Comparison of ENCODE assay signal across 14 cellular contexts in the genomic region with DNA sequence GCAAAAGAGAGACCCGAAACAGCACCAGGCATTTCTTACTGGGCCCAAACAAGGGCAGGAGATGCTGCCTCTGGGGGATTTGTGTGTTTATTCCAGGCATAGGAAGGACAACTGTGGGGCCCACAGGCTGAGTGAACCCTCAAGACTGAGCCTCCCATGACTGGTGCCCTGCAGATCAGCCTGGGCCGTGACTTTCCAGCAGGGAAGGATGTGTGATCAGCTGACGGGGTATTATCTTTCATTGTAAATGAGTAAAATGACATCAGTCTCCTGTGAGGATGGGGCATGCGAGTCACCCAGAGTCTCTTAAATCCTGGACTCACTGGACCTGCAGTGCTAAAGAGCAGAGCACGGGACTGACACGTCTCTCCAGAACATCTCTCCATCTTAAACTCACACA. TPM values are rescaled to one million over a fixed set of nuclear protein-coding genes. Genes with fewer than 3 reads are reported as not detected.
A peak's percentile ranks its signal among the peaks of the same experiment; 100 is the strongest.
DNase-seq lines count a peak whose midpoint lies in the region; ATAC-seq and TF ChIP-seq lines count a peak whose summit lies in the region.
"Had no signal": no experiment of that assay in that cellular context is flagged by ENCODE, and none has a peak within 500 bp of the region (broad histone marks: within the 10 kb centered on the region; RNA-seq: fewer than 3 reads in every experiment).

No MANE protein-coding gene starts in this region.

- H3K36me3 ChIP-seq in mesendoderm (ENCODE audit: control insufficient read depth, insufficient read depth, low read length): no peaks in the 10 kb centered on the region
- H3K36me3 ChIP-seq: ovary had no signal

- H3K4me3 Mint-ChIP-seq in brain: peak overlapping the region in 4 of 5 experiments; percentile 1 to 78 (median 26)
- H3K4me3 Mint-ChIP-seq: activated CD8-positive, alpha-beta memory T cell treated with anti-CD3 and anti-CD28 coated beads, Interleukin-2, amount 10 ng/mL, durations not matched to agents 7 days and 5 days had no signal

- H3K27ac ChIP-seq in mesendoderm (ENCODE audit: low read depth, low read length): no peak overlapping the region
- H3K27ac ChIP-seq: ovary had no signal

- peaks cover 5% of the 10 kb centered on the region for H3K79me2 ChIP-seq in mesendoderm (ENCODE audit: control insufficient read depth, insufficient read depth, low read length)

- H3K79me1 ChIP-seq in mesendoderm (ENCODE audit: low read length): peaks cover 3% of the 10 kb centered on the region

- no peak overlapping the region for H3K4ac ChIP-seq in mesendoderm (ENCODE audit: low read depth, low read length)

- no peak for ATAC-seq in HG02759 (IDR thresholded peaks at IDR 0.05; ENCODE audit: unreplicated experiment)
- ATAC-seq: activated CD8-positive, alpha-beta memory T cell treated with anti-CD3 and anti-CD28 coated beads, Interleukin-2, amount 10 ng/mL, durations not matched to agents 7 days and 5 days had no signal

- peaks cover 28% of the 10 kb centered on the region for H3K4me1 Mint-ChIP-seq in brain

- no peak overlapping the region for H2BK120ac ChIP-seq in mesendoderm (ENCODE audit: low read depth, low read length)

- no peak overlapping the region for H3K18ac ChIP-seq in mesendoderm (ENCODE audit: low read length)

- peaks cover 33% of the 10 kb centered on the region for H3K27me3 Mint-ChIP-seq in brain

- H3K9ac ChIP-seq in mesendoderm (ENCODE audit: low read length): peak overlapping the region; percentile 8

- peak; percentile 26 for DNase-seq in Caki2 (ENCODE audit: low read depth)
- peak; percentile 78 for DNase-seq in M059J (ENCODE audit: low read depth)
- peak; percentile 80 for DNase-seq in mesendoderm
- DNase-seq in NCI-H1092 (lab: John Stamatoyannopoulos, UW): no peak
- DNase-seq in stimulated activated CD4-positive, alpha-beta T cell treated with anti-CD3 and anti-CD28 coated beads, Interleukin-4, amount 100 ng/mL, for 24 hours: no peak
- no peak for DNase-seq in head of caudate nucleus
- DNase-seq: activated CD8-positive, alpha-beta memory T cell treated with anti-CD3 and anti-CD28 coated beads, Interleukin-2, amount 10 ng/mL, durations not matched to agents 7 days and 5 days; anterior cingulate cortex; CD4-positive, CD25-positive, alpha-beta regulatory T cell; kidney glomerular epithelial cell; NK-92 treated with Interleukin-12 subunit alpha and Interleukin-12 subunit beta, amount 100 ng/mL, for 24 hours; ovary had no signal

- no CpG with 5 or more reads among the region's 6 CpGs for WGBS in mesendoderm (ENCODE audit: extremely low coverage, insufficient coverage, low lambda C conversion rate)

- H3K27me3 ChIP-seq in mesendoderm (ENCODE audit: insufficient read depth, low read length, poor library complexity): no peaks in the 10 kb centered on the region
- H3K27me3 ChIP-seq: ovary had no signal

- no peak overlapping the region for H2BK15ac ChIP-seq in mesendoderm (replicated peaks; ENCODE audit: low read depth)

- no peak overlapping the region for H3K4me3 ChIP-seq in mesendoderm (ENCODE audit: low read length)
- H3K4me3 ChIP-seq: ovary had no signal

- H3K4me2 ChIP-seq in mesendoderm (ENCODE audit: low read length): no peak overlapping the region

- no peak overlapping the region for H3K23ac ChIP-seq in mesendoderm (ENCODE audit: low read length)

- no peak overlapping the region for H2BK5ac ChIP-seq in mesendoderm (ENCODE audit: low read length)

- intact Hi-C loops in head of caudate nucleus (cut with DNase I): no loop called here

- peak overlapping the region in 3 of 5 experiments; percentile 44 to 84 (median 74) for H3K27ac Mint-ChIP-seq in brain
- H3K27ac Mint-ChIP-seq: activated CD8-positive, alpha-beta memory T cell treated with anti-CD3 and anti-CD28 coated beads, Interleukin-2, amount 10 ng/mL, durations not matched to agents 7 days and 5 days had no signal

- H3K9me3 Mint-ChIP-seq in brain: peaks cover 0 to 5% (median 0%) of the 10 kb centered on the region in 5 experiments

- no peaks in the 10 kb centered on the region for H3K36me3 Mint-ChIP-seq in brain
- H3K36me3 Mint-ChIP-seq: activated CD8-positive, alpha-beta memory T cell treated with anti-CD3 and anti-CD28 coated beads, Interleukin-2, amount 10 ng/mL, durations not matched to agents 7 days and 5 days; CD4-positive, CD25-positive, alpha-beta regulatory T cell had no signal

- no peak overlapping the region for H4K5ac ChIP-seq in mesendoderm (ENCODE audit: low read length)

- H3K4me1 ChIP-seq in mesendoderm (ENCODE audit: control insufficient read depth, low read depth, low read length): peaks cover 9% of the 10 kb centered on the region

- no peak overlapping the region for H2AK5ac ChIP-seq in mesendoderm (ENCODE audit: low read length)

- no peak for TF ChIP-seq CTCF in brain (conservative IDR thresholded peaks at IDR 0.05)

- in situ Hi-C loops in Caki2 (cut with HindIII; ENCODE audit: low pct_unique_long_range_greater_than_20kb, low sequenced_read_pairs): no loop called here

- no peak overlapping the region for H4K8ac ChIP-seq in mesendoderm (ENCODE audit: low read depth, low read length)

- H3K56ac ChIP-seq in mesendoderm (ENCODE audit: low read length): no peak overlapping the region

RNA-seq across cellular contexts. Expression of gene TEAD3, which starts 3.9 kb away (rescaled TPM):
- 2.3 and 5.6 TPM in 2 replicates for total RNA-seq in Caki2 (2014; rRNA removed; shearing (Covaris generic); ENCODE audit: low replicate concordance)
- total RNA-seq in M059J (2014; rRNA removed; shearing (Covaris generic)): 14.9 and 19.1 TPM in 2 replicates
- 8.9 TPM for polyA plus RNA-seq in brain (ENCODE audit: insufficient read depth, low read depth, low replicate concordance)
- polyA plus RNA-seq in mesendoderm (2013, experiment 1 of 2): 37.1 TPM
- polyA plus RNA-seq in mesendoderm (2013, experiment 2 of 2): 36.3 TPM
- total RNA-seq: CD4-positive, CD25-positive, alpha-beta regulatory T cell had no signal

RNA-seq across cellular contexts. Expression of gene TULP1, which starts 11.9 kb away (rescaled TPM):
- not detected in 2 replicates for total RNA-seq in Caki2 (2014; rRNA removed; shearing (Covaris generic); ENCODE audit: low replicate concordance)
- not detected in 2 replicates for total RNA-seq in M059J (2014; rRNA removed; shearing (Covaris generic))
- polyA plus RNA-seq in brain (ENCODE audit: insufficient read depth, low read depth, low replicate concordance): not detected
- polyA plus RNA-seq in mesendoderm (2013, experiment 1 of 2): 2.2 TPM
- polyA plus RNA-seq in mesendoderm (2013, experiment 2 of 2): 2.8 TPM
- total RNA-seq: activated CD8-positive, alpha-beta memory T cell treated with anti-CD3 and anti-CD28 coated beads, Interleukin-2, amount 10 ng/mL, durations not matched to agents 7 days and 5 days; CD4-positive, CD25-positive, alpha-beta regulatory T cell had no signal
- polyA plus RNA-seq: CD4-positive, CD25-positive, alpha-beta regulatory T cell had no signal

RNA-seq across cellular contexts. Expression of gene RPL10A, which starts 32.6 kb away (rescaled TPM):
- total RNA-seq in Caki2 (2014; rRNA removed; shearing (Covaris generic); ENCODE audit: low replicate concordance): 2,032 and 2,052 TPM in 2 replicates
- 778 and 785 TPM in 2 replicates for total RNA-seq in M059J (2014; rRNA removed; shearing (Covaris generic))
- 1,660 TPM for polyA plus RNA-seq in brain (ENCODE audit: insufficient read depth, low read depth, low replicate concordance)
- polyA plus RNA-seq in mesendoderm (2013, experiment 1 of 2): 2,328 TPM
- 2,329 TPM for polyA plus RNA-seq in mesendoderm (2013, experiment 2 of 2)

RNA-seq across cellular contexts. Expression of gene FANCE, which starts 48.6 kb away (rescaled TPM):
- total RNA-seq in Caki2 (2014; rRNA removed; shearing (Covaris generic); ENCODE audit: low replicate concordance): 11.1 and 14.5 TPM in 2 replicates
- total RNA-seq in M059J (2014; rRNA removed; shearing (Covaris generic)): 9.2 and 12.9 TPM in 2 replicates
- polyA plus RNA-seq in brain (ENCODE audit: insufficient read depth, low read depth, low replicate concordance): 20.9 TPM
- 6.7 TPM for polyA plus RNA-seq in mesendoderm (2013, experiment 1 of 2)
- 6.7 TPM for polyA plus RNA-seq in mesendoderm (2013, experiment 2 of 2)

Comparison
In these comparisons a context has a peak if more than half of its experiments do, and no peak if none do; other contexts are left out.
1. DNase-seq: peak in Caki2 (single experiment), M059J (single experiment) and mesendoderm (single experiment); none in NCI-H1092 (single experiment), stimulated activated CD4-positive, alpha-beta T cell treated with anti-CD3 and anti-CD28 coated beads, Interleukin-4, amount 100 ng/mL, for 24 hours (single experiment) and head of caudate nucleus (0 of 42).